ENCODE assay signal across 26 cellular contexts in genomic region chr5:60036539-60036938, GRCh38.
A peak's percentile ranks its signal among the peaks of the same experiment; 100 is the strongest.
DNase-seq lines count a peak whose midpoint lies in the region; ATAC-seq and TF ChIP-seq lines count a peak whose summit lies in the region.
"Had no signal": no experiment of that assay in that cellular context is flagged by ENCODE, and none has a peak within 500 bp of the region (broad histone marks: within the 10 kb centered on the region; RNA-seq: fewer than 3 reads in every experiment).

No MANE protein-coding gene starts in this region.

- no peak for ATAC-seq in HG03108 (IDR thresholded peaks at IDR 0.05; ENCODE audit: unreplicated experiment)
- no peak for ATAC-seq in stimulated activated naive CD8-positive, alpha-beta T cell treated with anti-CD3 and anti-CD28 coated beads, Interleukin-15, amount 100 ng/mL, for 72 hours
- ATAC-seq: psoas muscle had no signal

- intact Hi-C loops in sigmoid colon (cut with DNase I): no loop called here

- no peaks in the 10 kb centered on the region; the same call in 1 of the 2 replicates for H3K9me3 Mint-ChIP-seq in HFFc6
- no peaks in the 10 kb centered on the region for H3K9me3 Mint-ChIP-seq in stimulated activated naive CD8-positive, alpha-beta T cell treated with anti-CD3 and anti-CD28 coated beads, Interleukin-15, amount 100 ng/mL, for 72 hours
- H3K9me3 Mint-ChIP-seq: brain had no signal

- H3K4me1 Mint-ChIP-seq in HFFc6 (ENCODE audit: low read depth): no peaks in the 10 kb centered on the region
- no peaks in the 10 kb centered on the region for H3K4me1 Mint-ChIP-seq in stimulated activated naive CD8-positive, alpha-beta T cell treated with anti-CD3 and anti-CD28 coated beads, Interleukin-15, amount 100 ng/mL, for 72 hours
- H3K4me1 Mint-ChIP-seq: activated CD4-positive, alpha-beta T cell treated with anti-CD3 and anti-CD28 coated beads, Interleukin-2, amount 10 ng/mL, durations not matched to agents 7 days and 5 days; brain had no signal

- H3K27ac ChIP-seq in neural cell (ENCODE audit: low read length) (no peak overlapping the region), sigmoid colon (no peak overlapping the region)
- H3K27ac ChIP-seq: adrenal gland, HL-60, psoas muscle, WERI-Rb-1 had no signal

- H3K79me2 ChIP-seq in neural cell (replicated peaks; ENCODE audit: insufficient read depth, low read length): no peaks in the 10 kb centered on the region

- no peak overlapping the region for H3K9ac ChIP-seq in neural cell (ENCODE audit: low read length)

- H3K9me2 ChIP-seq in neural cell (ENCODE audit: insufficient read depth, low read length): no peaks in the 10 kb centered on the region

- no peaks in the 10 kb centered on the region for H3K4me1 ChIP-seq in sigmoid colon
- H3K4me1 ChIP-seq: adrenal gland, psoas muscle had no signal

- H3K36me3 ChIP-seq in neural cell (ENCODE audit: insufficient read depth, low read length): no peaks in the 10 kb centered on the region
- H3K36me3 ChIP-seq in sigmoid colon: no peaks in the 10 kb centered on the region
- H3K36me3 ChIP-seq: adrenal gland, WERI-Rb-1 had no signal

- peaks cover 4% of the 10 kb centered on the region for H3K9me3 ChIP-seq in neural cell (ENCODE audit: low read length)
- H3K9me3 ChIP-seq in sigmoid colon: no peaks in the 10 kb centered on the region
- H3K9me3 ChIP-seq: adrenal gland, psoas muscle had no signal

- H4K20me1 ChIP-seq in neural cell (ENCODE audit: insufficient read depth): no peaks in the 10 kb centered on the region

- H3K27me3 ChIP-seq in neural cell (ENCODE audit: insufficient read depth, low read depth, low read length) (no peaks in the 10 kb centered on the region), sigmoid colon (no peaks in the 10 kb centered on the region)
- H3K27me3 ChIP-seq: adrenal gland had no signal

- TF ChIP-seq CTCF in neural cell (IDR thresholded peaks at IDR 0.05; ENCODE audit: poor library complexity, severe bottlenecking): no peak
- no peak for TF ChIP-seq CTCF in HFFc6 (IDR thresholded peaks at IDR 0.05)
- TF ChIP-seq CTCF in sigmoid colon (IDR thresholded peaks at IDR 0.05): no peak

- H3K4me3 Mint-ChIP-seq in HFFc6: no peak overlapping the region
- H3K4me3 Mint-ChIP-seq in stimulated activated naive CD8-positive, alpha-beta T cell treated with anti-CD3 and anti-CD28 coated beads, Interleukin-15, amount 100 ng/mL, for 72 hours: no peak overlapping the region
- H3K4me3 Mint-ChIP-seq: activated CD4-positive, alpha-beta T cell treated with anti-CD3 and anti-CD28 coated beads, Interleukin-2, amount 10 ng/mL, durations not matched to agents 7 days and 5 days; brain; CD14-positive monocyte had no signal

- H3K4me2 ChIP-seq in neural cell (ENCODE audit: low read length): peak overlapping the region; percentile 15

- TF ChIP-seq POLR2A in sigmoid colon (IDR thresholded peaks at IDR 0.05): no peak

- WGBS in sigmoid colon, 2 donors: 34 to 51% methylated on average over 4 of the region's 4 CpGs

- TF ChIP-seq EP300 in neural cell (conservative IDR thresholded peaks at IDR 0.05; ENCODE audit: poor library complexity, severe bottlenecking): no peak
- TF ChIP-seq EP300 in sigmoid colon (IDR thresholded peaks at IDR 0.05): no peak

- TF ChIP-seq RAD21 in neural cell (conservative IDR thresholded peaks at IDR 0.05): no peak

- H3K27ac Mint-ChIP-seq in HFFc6: no peak overlapping the region
- no peak overlapping the region for H3K27ac Mint-ChIP-seq in stimulated activated naive CD8-positive, alpha-beta T cell treated with anti-CD3 and anti-CD28 coated beads, Interleukin-15, amount 100 ng/mL, for 72 hours
- H3K27ac Mint-ChIP-seq: activated CD4-positive, alpha-beta T cell treated with anti-CD3 and anti-CD28 coated beads, Interleukin-2, amount 10 ng/mL, durations not matched to agents 7 days and 5 days; CD14-positive monocyte had no signal

- no peaks in the 10 kb centered on the region for H3K27me3 Mint-ChIP-seq in HFFc6 (ENCODE audit: insufficient read depth)
- H3K27me3 Mint-ChIP-seq in stimulated activated naive CD8-positive, alpha-beta T cell treated with anti-CD3 and anti-CD28 coated beads, Interleukin-15, amount 100 ng/mL, for 72 hours: no peaks in the 10 kb centered on the region
- H3K27me3 Mint-ChIP-seq: activated CD4-positive, alpha-beta T cell treated with anti-CD3 and anti-CD28 coated beads, Interleukin-2, amount 10 ng/mL, durations not matched to agents 7 days and 5 days had no signal

- H3K4me3 ChIP-seq in neural cell (ENCODE audit: low read length) (no peak overlapping the region), sigmoid colon (no peak overlapping the region)
- H3K4me3 ChIP-seq: adrenal gland, psoas muscle had no signal

- DNase-seq in HuH-7.5 (ENCODE audit: low spot score) (peak; percentile 6), NCI-H1930 (lab: John Stamatoyannopoulos, UW) (peak; percentile 51 to 53), NCI-H748 (lab: John Stamatoyannopoulos, UW; ENCODE audit: unreplicated experiment) (peak; percentile 94), HFFc6 (no peak), sigmoid colon (no peak)
- no peak for DNase-seq in stimulated activated naive CD8-positive, alpha-beta T cell treated with anti-CD3 and anti-CD28 coated beads, Interleukin-15, amount 100 ng/mL, for 72 hours
- DNase-seq: activated CD4-positive, alpha-beta T cell treated with anti-CD3 and anti-CD28 coated beads, Interleukin-2, amount 10 ng/mL, durations not matched to agents 7 days and 5 days; activated naive CD4-positive, alpha-beta T cell treated with Interleukin-2 at 50 U/mL for 16 hours; activated T-cell treated with anti-CD3 and anti-CD28 coated beads, Interleukin-2, amount 50 U/mL, for 48 hours; adrenal gland; GDM1; GOT3; head of caudate nucleus; Kasumi-1; kidney glomerular epithelial cell; mammary epithelial cell; NCI-H524; OCI-M1; psoas muscle; trophoblast cell; WERI-Rb-1 had no signal

- no peaks in the 10 kb centered on the region for H3F3A ChIP-seq in neural cell (ENCODE audit: insufficient read depth, low read length, poor library complexity, severe bottlenecking)

- H2AFZ ChIP-seq in neural cell (ENCODE audit: low read depth, low read length): no peak overlapping the region

- no peaks in the 10 kb centered on the region for H3K36me3 Mint-ChIP-seq in HFFc6 (ENCODE audit: low read depth)
- H3K36me3 Mint-ChIP-seq: brain had no signal

TF ChIP-seq in neural cell, 6 proteins besides CTCF, POLR2A, EP300 and RAD21:
- TF ChIP-seq POLR2AphosphoS5 (IDR thresholded peaks at IDR 0.05) (no peak), SMC3 (conservative IDR thresholded peaks at IDR 0.05; ENCODE audit: poor library complexity) (no peak), TAF1 (IDR thresholded peaks at IDR 0.05; ENCODE audit: low read depth) (no peak), MXI1 (conservative IDR thresholded peaks at IDR 0.05; ENCODE audit: poor library complexity, severe bottlenecking) (no peak), REST (IDR thresholded peaks at IDR 0.05; ENCODE audit: borderline replicate concordance) (no peak), EZH2 (IDR thresholded peaks at IDR 0.05; ENCODE audit: borderline replicate concordance, insufficient read depth, low read length, poor library complexity, severe bottlenecking) (no peak)

Comparison
In these comparisons a context has a peak if more than half of its experiments do, and no peak if none do; other contexts are left out.
1. DNase-seq: peak in HuH-7.5 (single experiment), NCI-H1930 (2 of 2) and NCI-H748 (single experiment); none in HFFc6 (single experiment), stimulated activated naive CD8-positive, alpha-beta T cell treated with anti-CD3 and anti-CD28 coated beads, Interleukin-15, amount 100 ng/mL, for 72 hours (0 of 2) and sigmoid colon (single experiment).